In genomic region chr14:64266206-64266605, GRCh38 we compare ENCODE assay signal across 10 cellular contexts. TPM values are rescaled to one million over a fixed set of nuclear protein-coding genes. Genes with fewer than 3 reads are reported as not detected.
DNase-seq lines count a peak whose midpoint lies in the region; ATAC-seq and TF ChIP-seq lines count a peak whose summit lies in the region.
"Had no signal": no experiment of that assay in that cellular context is flagged by ENCODE, and none has a peak within 500 bp of the region (broad histone marks: within the 10 kb centered on the region; RNA-seq: fewer than 3 reads in every experiment).

No MANE protein-coding gene starts in this region.

- no TSS peak for BruUV-seq in A673 (replicated peaks; lab: Mats Ljungman, UMichigan)

- peak; percentile 7 for DNase-seq in A673 (ENCODE audit: low spot score)
- peak; percentile 28 for DNase-seq in SK-MEL-5 (ENCODE audit: low read depth, low spot score)
- peak; percentile 49 for DNase-seq in fibroblast of mammary gland (ENCODE audit: low read depth)
- no peak for DNase-seq in pons (ENCODE audit: low spot score)
- DNase-seq in effector CD4-positive, alpha-beta T cell: no peak
- DNase-seq in stimulated activated CD4-positive, alpha-beta T cell treated with anti-CD3 and anti-CD28 coated beads, Interleukin-4, amount 100 ng/mL, for 4 hours: no peak
- DNase-seq: left ventricle myocardium inferior, upper lobe of right lung had no signal

- intact Hi-C loops in A673 (cut with micrococcal nuclease; ENCODE audit: unreplicated experiment): no loop called here

- ATAC-seq in GM19351 (IDR thresholded peaks at IDR 0.05; ENCODE audit: unreplicated experiment) (peak; percentile 50), HG03565 (IDR thresholded peaks at IDR 0.05; ENCODE audit: unreplicated experiment) (no peak)
- ATAC-seq: upper lobe of right lung had no signal

- H3K4me1 ChIP-seq in A673 (ENCODE audit: insufficient read depth, low read length, poor library complexity, severe bottlenecking): no peaks in the 10 kb centered on the region
- H3K4me1 ChIP-seq: left ventricle myocardium inferior, upper lobe of right lung had no signal

- H3K27ac ChIP-seq in A673 (ENCODE audit: low read depth, low read length, poor library complexity, severe bottlenecking): no peak overlapping the region
- H3K27ac ChIP-seq: left ventricle myocardium inferior, upper lobe of right lung had no signal

- CTCF ChIA-PET in A673 (lab: Charles Lee): no interaction called here

- H3K4me3 ChIP-seq in A673 (ENCODE audit: low read depth, low read length, poor library complexity, severe bottlenecking): no peak overlapping the region
- H3K4me3 ChIP-seq in fibroblast of mammary gland (ENCODE audit: control insufficient read depth, low read depth, low read length): no peak overlapping the region
- H3K4me3 ChIP-seq: left ventricle myocardium inferior, upper lobe of right lung had no signal

- H3K9me3 ChIP-seq in A673 (ENCODE audit: low read depth, low read length, poor library complexity, severe bottlenecking): no peaks in the 10 kb centered on the region
- H3K9me3 ChIP-seq: left ventricle myocardium inferior, upper lobe of right lung had no signal

- H3K27me3 ChIP-seq in A673 (replicated peaks; ENCODE audit: insufficient read depth, low read depth, low read length, poor library complexity): no peaks in the 10 kb centered on the region
- H3K27me3 ChIP-seq: upper lobe of right lung had no signal

- TF ChIP-seq CTCF in A673 (conservative IDR thresholded peaks at IDR 0.05; ENCODE audit: low read depth, low read length): no peak
- TF ChIP-seq CTCF in fibroblast of mammary gland (conservative IDR thresholded peaks at IDR 0.05; ENCODE audit: control insufficient read depth, insufficient read depth, low read depth, low read length): no peak

- no peaks in the 10 kb centered on the region for H3K36me3 ChIP-seq in A673 (ENCODE audit: insufficient read depth, low read length, poor library complexity, severe bottlenecking)
- H3K36me3 ChIP-seq: left ventricle myocardium inferior, upper lobe of right lung had no signal

- in situ Hi-C loops in SK-MEL-5 (cut with HindIII; ENCODE audit: low pct_unique_long_range_greater_than_20kb, low sequenced_read_pairs): no loop called here

- POLR2A ChIA-PET in A673 (lab: Charles Lee; ENCODE audit: low non-redundant PET): no interaction called here

RNA-seq across cellular contexts. Expression of gene ESR2, which starts 28.0 kb away (rescaled TPM):
- total RNA-seq in A673 (2021): 0.46 and 0.71 TPM in 2 replicates
- 0.03 and 0.11 TPM in 2 replicates for total RNA-seq in SK-MEL-5 (2014; rRNA removed; shearing (Covaris generic))
- 0.05 TPM in 1 of 2 replicates, not detected in the other for polyA plus RNA-seq in SK-MEL-5 (2015; cell fraction: cytosol; rRNA removed)
- 0.36 TPM in 1 of 2 replicates, not detected in the other for polyA plus RNA-seq in SK-MEL-5 (2015; cell fraction: nucleus; rRNA removed)

Comparison
In these comparisons a context has a peak if more than half of its experiments do, and no peak if none do; other contexts are left out.
1. DNase-seq: peak in A673 (single experiment), SK-MEL-5 (single experiment) and fibroblast of mammary gland (single experiment); none in pons (single experiment), effector CD4-positive, alpha-beta T cell (single experiment) and stimulated activated CD4-positive, alpha-beta T cell treated with anti-CD3 and anti-CD28 coated beads, Interleukin-4, amount 100 ng/mL, for 4 hours (0 of 2).